Comparison of ENCODE assay signal across 12 cellular contexts in genomic region chr14:100826371-100827139, GRCh38. TPM values are rescaled to one million over a fixed set of nuclear protein-coding genes. Genes with fewer than 3 reads are reported as not detected.
A peak's percentile ranks its signal among the peaks of the same experiment; 100 is the strongest.
DNase-seq lines count a peak whose midpoint lies in the region; ATAC-seq and TF ChIP-seq lines count a peak whose summit lies in the region.
"Had no signal": no experiment of that assay in that cellular context is flagged by ENCODE, and none has a peak within 500 bp of the region (broad histone marks: within the 10 kb centered on the region; RNA-seq: fewer than 3 reads in every experiment).

No MANE protein-coding gene starts in this region.

- TF ChIP-seq POLR2A in gastroesophageal sphincter (IDR thresholded peaks at IDR 0.05) (no peak), spleen (IDR thresholded peaks at IDR 0.05) (no peak)

- intact Hi-C loops in spleen (cut with DNase I; ENCODE audit: low total_unique reads): no loop called here

- H3K27ac Mint-ChIP-seq in activated naive CD8-positive, alpha-beta T cell treated with anti-CD3 and anti-CD28 coated beads for 36 hours: no peak overlapping the region

- peaks cover 5% of the 10 kb centered on the region for H3K4me1 Mint-ChIP-seq in activated naive CD8-positive, alpha-beta T cell treated with anti-CD3 and anti-CD28 coated beads for 36 hours

- H3K36me3 Mint-ChIP-seq in activated naive CD8-positive, alpha-beta T cell treated with anti-CD3 and anti-CD28 coated beads for 36 hours: no peaks in the 10 kb centered on the region

- WGBS in gastroesophageal sphincter (ENCODE audit: low coverage in 1 of 2), 2 donors: 39 to 61% methylated on average over 9 to 15 of the region's 32 CpGs
- WGBS in spleen, 5 donors: 45 to 63% (median 57%) methylated on average over 31 to 32 of the region's 32 CpGs

- ATAC-seq in gastroesophageal sphincter (no peak), HG02623 (IDR thresholded peaks at IDR 0.05; ENCODE audit: unreplicated experiment) (no peak)
- ATAC-seq: esophagus mucosa had no signal

- peaks cover 70% of the 10 kb centered on the region for H3K27me3 ChIP-seq in gastroesophageal sphincter
- H3K27me3 ChIP-seq in spleen (replicated peaks in 1 of 7): peaks cover 0 to 59% (median 7%) of the 10 kb centered on the region in 7 donors

- DNase-seq in ELR (ENCODE audit: low read depth) (peak; percentile 50), spleen (peak; percentile 38), NCI-H2196 treated with DMSO at 0.1 percent for 48 hours (lab: John Stamatoyannopoulos, UW; ENCODE audit: unreplicated experiment) (no peak), NAMALWA (ENCODE audit: low spot score) (no peak)
- no peak for DNase-seq in activated naive CD8-positive, alpha-beta T cell treated with anti-CD3 and anti-CD28 coated beads for 36 hours
- DNase-seq in activated CD4-positive, CD25-positive, alpha-beta regulatory T cell (lab: John Stamatoyannopoulos, UW): no peak
- DNase-seq: activated CD4-positive, alpha-beta T cell treated with anti-CD3 and anti-CD28 coated beads, Interleukin-2, amount 50 U/mL, for 1 hour; left lung had no signal

- peaks cover 0 to 21% (median 0%) of the 10 kb centered on the region in 3 donors for H3K9me3 ChIP-seq in gastroesophageal sphincter
- peaks cover 0 to 21% (median 3%) of the 10 kb centered on the region in 8 donors for H3K9me3 ChIP-seq in spleen

- TF ChIP-seq EP300 in gastroesophageal sphincter (IDR thresholded peaks at IDR 0.05): no peak

- H3K27ac ChIP-seq in gastroesophageal sphincter: peak overlapping the region in 2 of 4 donors; percentile 43 to 71
- peak overlapping the region in 6 of 8 donors; percentile 46 to 65 (median 56) for H3K27ac ChIP-seq in spleen
- H3K27ac ChIP-seq: KMS-11, left lung had no signal

- H3K4me3 Mint-ChIP-seq in activated naive CD8-positive, alpha-beta T cell treated with anti-CD3 and anti-CD28 coated beads for 36 hours: peak overlapping the region; percentile 7

- TF ChIP-seq CTCF in gastroesophageal sphincter (IDR thresholded peaks at IDR 0.05) (no peak), spleen (IDR thresholded peaks at IDR 0.05 in 8 of 11, conservative IDR thresholded peaks at IDR 0.05 in 3 of 11) (no peak)

- peaks cover 62% of the 10 kb centered on the region for H3K27me3 Mint-ChIP-seq in activated naive CD8-positive, alpha-beta T cell treated with anti-CD3 and anti-CD28 coated beads for 36 hours

- H3K36me3 ChIP-seq in gastroesophageal sphincter: no peaks in the 10 kb centered on the region
- peaks cover 0 to 7% (median 0%) of the 10 kb centered on the region in 6 donors for H3K36me3 ChIP-seq in spleen
- H3K36me3 ChIP-seq: left lung had no signal

- H3K4me1 ChIP-seq in gastroesophageal sphincter (peaks cover 0 to 10% (median 0%) of the 10 kb centered on the region in 3 donors), spleen (peaks cover 0 to 25% (median 10%) of the 10 kb centered on the region in 6 donors)

- peaks cover 7% of the 10 kb centered on the region for H3K9me3 Mint-ChIP-seq in activated naive CD8-positive, alpha-beta T cell treated with anti-CD3 and anti-CD28 coated beads for 36 hours

- H3K4me3 ChIP-seq in gastroesophageal sphincter (peak overlapping the region; percentile 0 to 47), spleen (peak overlapping the region; percentile 15 to 64 (median 28))

RNA-seq across cellular contexts. Expression of gene MEG3, which starts 0.6 kb away (rescaled TPM):
- total RNA-seq in activated naive CD8-positive, alpha-beta T cell treated with anti-CD3 and anti-CD28 coated beads for 36 hours: under 1 TPM in 1 of 2 experiments, not detected in 1; 0.10 TPM
- 10 to 100 TPM in 3 of 4 donors, 1 to 10 TPM in 1; 7.5 to 59.0 (median 36.7) TPM for total RNA-seq in gastroesophageal sphincter
- 100 to 1,000 TPM in 5 of 7 donors, 10 to 100 TPM in 2; 86.5 to 282 (median 174) TPM for total RNA-seq in spleen
- polyA plus RNA-seq in spleen: 100 to 1,000 TPM in 2 of 3 donors, 10 to 100 TPM in 1; 86.6 to 763 (median 435) TPM

Comparison
In these comparisons a context has a peak if more than half of its experiments do, and no peak if none do; other contexts are left out.
1. DNase-seq: peak in ELR (single experiment) and spleen (single experiment); none in activated naive CD8-positive, alpha-beta T cell treated with anti-CD3 and anti-CD28 coated beads for 36 hours (single experiment), NCI-H2196 treated with DMSO at 0.1 percent for 48 hours (single experiment), activated CD4-positive, CD25-positive, alpha-beta regulatory T cell (0 of 4) and NAMALWA (single experiment).
2. RNA of gene MEG3, which starts 0.6 kb away (total RNA-seq): 86.5 to 282 TPM in spleen and 7.5 to 59.0 TPM in gastroesophageal sphincter; 0.10 TPM in activated naive CD8-positive, alpha-beta T cell treated with anti-CD3 and anti-CD28 coated beads for 36 hours; every median in the first group is over 4 times any median in the second.